Comparison of ENCODE assay signal across 10 cellular contexts in the genomic region with DNA sequence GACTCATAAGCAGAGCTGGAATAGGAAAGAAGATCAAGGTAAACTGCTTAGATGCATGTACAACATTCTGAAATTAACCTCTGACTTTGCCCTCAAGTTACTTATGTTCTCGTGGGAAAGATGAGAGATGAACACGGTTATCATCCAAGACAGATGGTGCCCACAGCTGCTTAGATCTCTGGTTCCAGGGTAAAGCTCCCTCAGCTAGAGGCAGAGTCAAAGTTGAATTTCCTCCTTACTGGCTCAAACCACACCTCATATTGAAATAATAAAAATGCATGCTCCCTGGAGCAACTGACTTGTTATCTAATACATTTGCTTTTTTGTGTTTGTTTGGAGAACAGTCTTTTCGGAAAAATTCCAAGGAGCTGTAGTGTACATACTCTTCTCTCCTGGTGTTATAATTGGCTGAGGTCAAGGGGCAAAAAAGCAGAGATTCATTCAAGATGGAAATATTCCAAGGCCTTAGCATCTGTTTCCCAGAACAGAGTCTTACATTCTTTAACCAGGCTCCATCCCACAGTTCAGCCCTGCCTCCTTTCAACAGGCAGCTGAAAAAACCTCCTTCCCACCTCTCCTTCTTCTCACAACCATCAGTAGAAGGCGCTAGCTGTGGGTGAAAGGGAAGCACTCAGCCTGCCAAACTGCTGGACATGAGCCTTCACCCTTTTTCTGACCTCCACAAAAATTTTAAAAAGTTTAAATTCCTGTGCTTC. TPM values are rescaled to one million over a fixed set of nuclear protein-coding genes. Genes with fewer than 3 reads are reported as not detected.
DNase-seq lines count a peak whose midpoint lies in the region; ATAC-seq and TF ChIP-seq lines count a peak whose summit lies in the region.
"Had no signal": no experiment of that assay in that cellular context is flagged by ENCODE, and none has a peak within 500 bp of the region (broad histone marks: within the 10 kb centered on the region; RNA-seq: fewer than 3 reads in every experiment).

No MANE protein-coding gene starts in this region.

- H3K4me3 ChIP-seq in MG63 = no peak overlapping the region
- H3K4me3 ChIP-seq in lung = no peak overlapping the region
- H3K4me3 ChIP-seq in testis = no peak overlapping the region

- H3K27ac ChIP-seq in lung (ENCODE audit: low read depth in 1 of 2, low read length in 1 of 2) (peak overlapping the region; percentile 67 to 94), testis (peak overlapping the region; percentile 44 to 50)
- H3K27ac ChIP-seq: neutrophil had no signal

- H3K9me3 ChIP-seq in MG63 (no peaks in the 10 kb centered on the region), lung (ENCODE audit: control insufficient read depth in 2 of 2, insufficient read depth in 1 of 2, low read length in 1 of 2) (no peaks in the 10 kb centered on the region), testis (no peaks in the 10 kb centered on the region)
- H3K9me3 ChIP-seq: neutrophil had no signal

- H3K36me3 ChIP-seq in MG63 (no peaks in the 10 kb centered on the region), lung (ENCODE audit: control insufficient read depth in 2 of 2, insufficient read depth in 2 of 2, low read length in 2 of 2) (no peaks in the 10 kb centered on the region), testis (ENCODE audit: low read depth, missing control alignments) (no peaks in the 10 kb centered on the region)
- H3K36me3 ChIP-seq: neutrophil had no signal

- no peak for TF ChIP-seq CTCF in lung (IDR thresholded peaks at IDR 0.05; ENCODE audit: control extremely low read depth, extremely low read depth)
- TF ChIP-seq CTCF in testis (IDR thresholded peaks at IDR 0.05) = no peak

- DNase-seq in MG63 (peak; percentile 69), dermis blood vessel endothelial cell (peak; percentile 65), lung (ENCODE audit: low spot score) (peak; percentile 46), testis (peak; percentile 65), cerebellar nuclear complex (lab: John Stamatoyannopoulos, UW) (no peak), ACHN (no peak), retina (no peak)

- ATAC-seq in lung (ENCODE audit: insufficient read depth, low FRiP score) (peak; percentile 70), GM18517 (IDR thresholded peaks at IDR 0.05; ENCODE audit: unreplicated experiment) (no peak)
- ATAC-seq: Panc1 had no signal

- H3K4me1 ChIP-seq in lung (ENCODE audit: control insufficient read depth in 2 of 2, insufficient read depth in 2 of 2, low read length in 2 of 2) (peaks cover 3 to 33% of the 10 kb centered on the region in 2 donors), testis (peaks cover 11% of the 10 kb centered on the region)

- H3K27me3 ChIP-seq in MG63 (no peaks in the 10 kb centered on the region), lung (ENCODE audit: control insufficient read depth, insufficient read depth) (no peaks in the 10 kb centered on the region), testis (no peaks in the 10 kb centered on the region)
- H3K27me3 ChIP-seq: neutrophil had no signal

- in situ Hi-C loops in ACHN (cut with HindIII; ENCODE audit: low pct_ligation_motif_present, low pct_unique_long_range_greater_than_20kb, low sequenced_read_pairs) = no loop called here

- 39 to 73% methylated on average over 4 of the region's 4 CpGs for WGBS in lung, 2 donors
- 34 to 48% methylated on average over 4 of the region's 4 CpGs for WGBS in testis, 2 donors

- no peak for TF ChIP-seq POLR2A in testis (IDR thresholded peaks at IDR 0.05)

- intact Hi-C loops in testis (cut with DNase I; ENCODE audit: low total_unique reads) = no loop called here

RNA-seq across cellular contexts. Expression of gene FMO2, which starts 43.6 kb away (rescaled TPM):
- not detected in 2 replicates for total RNA-seq in MG63 (2014; rRNA removed; shearing (Covaris generic); ENCODE audit: low replicate concordance)
- total RNA-seq in dermis blood vessel endothelial cell = 0.05 TPM in 1 of 2 replicates, not detected in the other
- 100 to 1,000 TPM in 1 of 2 donors, 10 to 100 TPM in 1; 44.8 to 165 TPM for total RNA-seq in lung
- 10 to 100 TPM in 1 of 2 donors, 1 to 10 TPM in 1; 5.2 to 78.2 TPM for polyA plus RNA-seq in lung
- total RNA-seq in testis = 1 to 10 TPM; 3.2 to 3.4 TPM
- polyA plus RNA-seq in testis (ENCODE audit: insufficient read depth, low read depth, low replicate concordance) = 2.5 TPM

RNA-seq across cellular contexts. Expression of gene FMO3, which starts 50.8 kb away (rescaled TPM):
- total RNA-seq in MG63 (2014; rRNA removed; shearing (Covaris generic); ENCODE audit: low replicate concordance) = not detected in 2 replicates
- total RNA-seq in dermis blood vessel endothelial cell = 0.37 TPM in 1 of 2 replicates, not detected in the other
- total RNA-seq in lung = 1 to 10 TPM; 5.0 to 9.0 TPM
- polyA plus RNA-seq in lung = 1 to 10 TPM; 2.0 to 6.7 TPM
- total RNA-seq in testis = 1 to 10 TPM in 1 of 2 donors, under 1 TPM in 1; 0.50 to 2.4 TPM
- 0.92 TPM for polyA plus RNA-seq in testis (ENCODE audit: insufficient read depth, low read depth, low replicate concordance)

Comparison
In these comparisons a context has a peak if more than half of its experiments do, and no peak if none do; other contexts are left out.
1. DNase-seq: peak in MG63 (single experiment), dermis blood vessel endothelial cell (single experiment), lung (single experiment) and testis (single experiment); none in cerebellar nuclear complex (0 of 2), ACHN (single experiment) and retina (single experiment).
2. RNA of gene FMO2, which starts 43.6 kb away (total RNA-seq): 44.8 to 165 TPM in lung; 3.2 to 3.4 TPM in testis, not detected in MG63 and 0.05 TPM in dermis blood vessel endothelial cell; every median in the first group is over 10 times any median in the second.